In the genomic region with DNA sequence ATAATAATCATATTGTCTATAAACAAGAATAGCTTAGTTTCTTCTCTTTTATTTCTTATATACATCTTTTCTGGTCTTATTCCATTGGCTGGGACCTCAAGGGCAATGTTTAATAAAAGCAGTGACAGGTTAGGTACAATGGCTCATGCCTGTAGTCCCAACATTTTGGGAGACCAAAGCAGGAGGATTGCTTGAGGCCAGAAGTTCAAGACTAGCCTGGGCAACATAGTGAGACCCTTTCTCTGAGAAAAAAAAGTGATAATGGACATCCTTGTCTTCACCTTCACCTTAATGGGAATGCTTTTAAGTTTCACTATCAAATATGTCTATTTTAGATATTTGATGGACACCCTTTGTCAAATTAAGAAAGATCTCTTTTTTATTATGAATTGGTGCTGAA, we compare ENCODE assay signal across 37 cellular contexts. TPM values are rescaled to one million over a fixed set of nuclear protein-coding genes. Genes with fewer than 3 reads are reported as not detected.
"Had no signal": no experiment of that assay in that cellular context is flagged by ENCODE, and none has a peak within 500 bp of the region (broad histone marks: within the 10 kb centered on the region; RNA-seq: fewer than 3 reads in every experiment).

No MANE protein-coding gene starts in this region.

- H3K4me3 ChIP-seq: MG63 had no signal

- DNase-seq: Karpas-422, Kasumi-1, KBM-7, KG1, MG63, MM.1S, MV-4-11, NCI-H1048, NCI-H1092, NCI-H1092 treated with DMSO at 0.1 percent for 48 hours, NCI-H1105, NCI-H1105 treated with DMSO at 0.1 percent for 48 hours, NCI-H1417, NCI-H1417 treated with DMSO at 0.1 percent for 48 hours, NCI-H1436, NCI-H1436 treated with DMSO at 0.1 percent for 48 hours, NCI-H146, NCI-H1694, NCI-H1694 treated with DMSO at 0.1 percent for 48 hours, NCI-H187, NCI-H187 treated with DMSO at 0.1 percent for 48 hours, NCI-H1930, NCI-H2029, NCI-H2029 treated with DMSO at 0.1 percent for 48 hours, NCI-H2081, NCI-H2081 treated with DMSO at 0.1 percent for 48 hours, NCI-H2107, NCI-H2171, NCI-H2171 treated with DMSO at 0.1 percent for 48 hours, NCI-H2227 treated with DMSO at 0.1 percent for 48 hours, NCI-H226, NCI-H345, NCI-H446, NCI-H446 treated with DMSO at 0.1 percent for 48 hours had no signal

- H3K9ac ChIP-seq: KMS-11 had no signal

- H3K36me3 ChIP-seq: MG63 had no signal

- H3K27me3 ChIP-seq: MG63 had no signal

- H3K27ac ChIP-seq: KMS-11 had no signal

RNA-seq across cellular contexts. Expression of a gene that starts 8.1 kb away (rescaled TPM):
- total RNA-seq: MCF 10A, NCI-H460 had no signal
